11 cellular contexts compared by ENCODE assay signal in genomic region chr12:120236124-120236398, GRCh38. TPM values are rescaled to one million over a fixed set of nuclear protein-coding genes. Genes with fewer than 3 reads are reported as not detected.
A peak's percentile ranks its signal among the peaks of the same experiment; 100 is the strongest.
DNase-seq lines count a peak whose midpoint lies in the region; ATAC-seq and TF ChIP-seq lines count a peak whose summit lies in the region.
"Had no signal": no experiment of that assay in that cellular context is flagged by ENCODE, and none has a peak within 500 bp of the region (broad histone marks: within the 10 kb centered on the region; RNA-seq: fewer than 3 reads in every experiment).

No MANE protein-coding gene starts in this region.

- intact Hi-C loops in adrenal gland (cut with DNase I) (no loop called here), stomach (cut with DNase I; ENCODE audit: low total_unique reads) (no loop called here)

- DNase-seq in adrenal gland (peak in 2 of 7 donors; percentile 63 to 69), lung (ENCODE audit: low spot score) (no peak), stomach (no peak), AG08396 (ENCODE audit: low spot score) (no peak)
- DNase-seq: activated T-cell treated with anti-CD3 and anti-CD28 coated beads for 4 hours, NCI-H2171 treated with DMSO at 0.1 percent for 48 hours had no signal

- H3K4me1 ChIP-seq in HUES48 (ENCODE audit: control insufficient read depth, insufficient read depth, low read length) = peaks cover 53% of the 10 kb centered on the region
- peaks cover 77 to 99% of the 10 kb centered on the region in 2 donors for H3K4me1 ChIP-seq in adrenal gland (replicated peaks in 1 of 2)
- peaks cover 55 to 63% of the 10 kb centered on the region in 2 donors for H3K4me1 ChIP-seq in lung (ENCODE audit: control insufficient read depth in 2 of 2, insufficient read depth in 2 of 2, low read length in 2 of 2)
- H3K4me1 ChIP-seq in stomach = peaks cover 83 to 100% (median 91%) of the 10 kb centered on the region in 4 donors

- no peak overlapping the region for H3K9ac ChIP-seq in HUES48 (ENCODE audit: low read depth, low read length)

- H3K27ac ChIP-seq in HUES48 (ENCODE audit: low read depth, low read length) = peak overlapping the region; percentile 21
- H3K27ac ChIP-seq in adrenal gland = peak overlapping the region; percentile 78 to 98 (median 95)
- peak overlapping the region; percentile 89 to 92 for H3K27ac ChIP-seq in lung (ENCODE audit: low read depth in 1 of 2, low read length in 1 of 2)
- H3K27ac ChIP-seq in stomach = peak overlapping the region; percentile 65 to 92 (median 88)
- H3K27ac ChIP-seq: SK-N-MC had no signal

- no peak for TF ChIP-seq CTCF in adrenal gland (IDR thresholded peaks at IDR 0.05)
- no peak for TF ChIP-seq CTCF in lung (IDR thresholded peaks at IDR 0.05; ENCODE audit: control extremely low read depth, extremely low read depth)
- TF ChIP-seq CTCF in stomach (IDR thresholded peaks at IDR 0.05) = no peak

- H3K4me3 ChIP-seq in HUES48 (ENCODE audit: low read depth, low read length) (no peak overlapping the region), adrenal gland (no peak overlapping the region), lung (no peak overlapping the region), stomach (no peak overlapping the region)
- H3K4me3 ChIP-seq: SK-N-MC had no signal

- 32 to 58% (median 46%) methylated on average over 3 of the region's 3 CpGs for WGBS in adrenal gland, 4 donors
- WGBS in lung, 2 donors = 48 to 81% methylated on average over 3 of the region's 3 CpGs
- WGBS in stomach, 5 donors = 71 to 98% (median 79%) methylated on average over 3 of the region's 3 CpGs

- H3K27me3 ChIP-seq in HUES48 (ENCODE audit: control insufficient read depth, insufficient read depth, low read length) (no peaks in the 10 kb centered on the region), adrenal gland (no peaks in the 10 kb centered on the region), lung (ENCODE audit: control insufficient read depth, insufficient read depth) (no peaks in the 10 kb centered on the region), stomach (no peaks in the 10 kb centered on the region)

- ATAC-seq in lung (ENCODE audit: insufficient read depth, low FRiP score) (no peak), HG03025 (IDR thresholded peaks at IDR 0.05; ENCODE audit: low FRiP score, unreplicated experiment) (no peak), GM21360 (IDR thresholded peaks at IDR 0.05; ENCODE audit: unreplicated experiment) (no peak)

- TF ChIP-seq EP300 in stomach (IDR thresholded peaks at IDR 0.05) = no peak

- H3K36me3 ChIP-seq in HUES48 (ENCODE audit: control insufficient read depth, insufficient read depth, low read length) (no peaks in the 10 kb centered on the region), adrenal gland (replicated peaks in 1 of 2) (no peaks in the 10 kb centered on the region), lung (ENCODE audit: control insufficient read depth in 2 of 2, insufficient read depth in 2 of 2, low read length in 2 of 2) (no peaks in the 10 kb centered on the region), stomach (no peaks in the 10 kb centered on the region)

- H3K9me3 ChIP-seq in HUES48 (ENCODE audit: control insufficient read depth, insufficient read depth, low read length) (no peaks in the 10 kb centered on the region), adrenal gland (replicated peaks in 1 of 3) (no peaks in the 10 kb centered on the region), lung (ENCODE audit: control insufficient read depth in 2 of 2, insufficient read depth in 1 of 2, low read length in 1 of 2) (no peaks in the 10 kb centered on the region), stomach (no peaks in the 10 kb centered on the region)

- no peak for TF ChIP-seq POLR2A in adrenal gland (IDR thresholded peaks at IDR 0.05)
- no peak for TF ChIP-seq POLR2A in stomach (IDR thresholded peaks at IDR 0.05)

RNA-seq across cellular contexts. Expression of gene PXN, which starts 29.5 kb away (rescaled TPM):
- total RNA-seq in adrenal gland = 100 to 1,000 TPM in 4 of 8 donors, 10 to 100 TPM in 4; 45.3 to 156 (median 85.7) TPM
- polyA plus RNA-seq in adrenal gland = 100 to 1,000 TPM in 2 of 3 donors, 10 to 100 TPM in 1; 79.9 to 142 (median 123) TPM
- total RNA-seq in lung = 100 to 1,000 TPM in 1 of 2 donors, 10 to 100 TPM in 1; 81.1 to 117 TPM
- 10 to 100 TPM; 81.3 to 100.0 TPM for polyA plus RNA-seq in lung
- 100 to 1,000 TPM in 1 of 5 donors, 10 to 100 TPM in 4; 39.7 to 129 (median 58.9) TPM for total RNA-seq in stomach
- polyA plus RNA-seq in stomach = 10 to 100 TPM; 27.2 to 46.7 (median 33.6) TPM

RNA-seq across cellular contexts. Expression of gene RPLP0, which starts 35.1 kb away (rescaled TPM):
- total RNA-seq in adrenal gland (1,000 to 10,000 TPM; 1,495 to 3,084 (median 1,728) TPM), lung (1,000 to 10,000 TPM; 1,492 to 1,979 TPM), stomach (1,000 to 10,000 TPM; 1,405 to 2,743 (median 1,647) TPM)
- polyA plus RNA-seq in adrenal gland (1,000 to 10,000 TPM; 1,257 to 2,060 (median 2,032) TPM), lung (1,000 to 10,000 TPM; 2,934 to 3,190 TPM), stomach (1,000 to 10,000 TPM; 3,548 to 5,463 (median 4,617) TPM)

RNA-seq across cellular contexts. Expression of gene GCN1, which starts 41.5 kb away (rescaled TPM):
- total RNA-seq in adrenal gland (10 to 100 TPM; 42.4 to 98.5 (median 56.2) TPM), lung (10 to 100 TPM; 76.4 to 93.6 TPM), stomach (100 to 1,000 TPM in 4 of 5 donors, 10 to 100 TPM in 1; 84.0 to 226 (median 130) TPM)
- polyA plus RNA-seq in adrenal gland (10 to 100 TPM; 22.0 to 31.3 (median 25.3) TPM), lung (10 to 100 TPM; 19.3 to 29.7 TPM), stomach (10 to 100 TPM in 2 of 3 donors, 1 to 10 TPM in 1; 8.7 to 14.5 (median 14.1) TPM)

RNA-seq across cellular contexts. Expression of gene RNU4-2, which starts 55.6 kb away (rescaled TPM):
- total RNA-seq in adrenal gland (1,000 to 10,000 TPM in 4 of 8 donors, under 1 TPM in 4; under 0.01 to 8,354 (median 2,408) TPM), lung (over 10,000 TPM in 1 of 2 donors, under 1 TPM in 1; under 0.01 to 10,045 TPM), stomach (under 1 TPM; under 0.01 TPM)
- polyA plus RNA-seq in adrenal gland (not detected), lung (not detected), stomach (not detected)
- total RNA-seq: G401 had no signal

RNA-seq across cellular contexts. Expression of gene RNU4-1, which starts 57.0 kb away (rescaled TPM):
- total RNA-seq in adrenal gland (1,000 to 10,000 TPM in 4 of 8 donors, under 1 TPM in 3, not detected in 1; under 0.01 to 2,678 (median 1,544) TPM), lung (1,000 to 10,000 TPM in 1 of 2 donors, under 1 TPM in 1; under 0.01 to 2,200 TPM), stomach (under 1 TPM in 4 of 5 donors, not detected in 1; under 0.01 TPM)
- polyA plus RNA-seq in adrenal gland (not detected), lung (not detected), stomach (not detected)
- total RNA-seq: G401 had no signal

Comparison
In these comparisons a context has a peak if more than half of its experiments do, and no peak if none do; other contexts are left out.
1. H3K27ac ChIP-seq: peak in every context shown above with its lines; median percentile 95 in adrenal gland; 90 in lung; 88 in stomach; 21 in HUES48.